ENCODE assay signal across 25 cellular contexts in the genomic region with DNA sequence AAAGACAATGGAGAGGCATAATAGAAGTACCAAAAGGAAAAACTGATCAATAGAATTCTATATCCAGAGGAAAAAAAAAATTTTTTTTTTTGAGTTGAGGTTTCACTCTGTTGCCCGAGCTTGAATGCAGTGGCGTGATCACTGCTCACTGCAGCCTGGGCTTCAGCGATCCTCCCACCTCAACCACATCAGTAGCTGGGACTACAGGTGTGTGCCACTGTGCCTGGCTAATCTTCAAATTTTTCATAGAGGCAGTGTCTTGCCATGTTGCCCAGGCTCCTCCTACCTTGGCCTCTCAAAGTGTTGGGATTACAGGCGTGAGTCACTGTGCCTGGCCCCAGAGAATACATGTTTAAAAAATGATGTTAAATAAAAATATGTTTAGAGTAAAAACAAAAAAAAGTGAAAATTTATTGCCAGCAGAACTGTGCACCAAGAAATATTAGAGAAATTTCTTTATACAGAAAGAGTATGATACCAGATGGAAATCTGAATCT.
"Had no signal": no experiment of that assay in that cellular context is flagged by ENCODE, and none has a peak within 500 bp of the region (broad histone marks: within the 10 kb centered on the region; RNA-seq: fewer than 3 reads in every experiment).

No MANE protein-coding gene starts in this region.

- H3K4me1 Mint-ChIP-seq: activated B cell treated with CpG ODN at 0.5 μM for 24 hours; activated CD4-positive, alpha-beta T cell treated with anti-CD3 and anti-CD28 coated beads for 36 hours; activated naive CD8-positive, alpha-beta T cell treated with anti-CD3 and anti-CD28 coated beads, Interleukin-2, amount 10 ng/mL, durations not matched to agents 7 days and 5 days; mesothelial cell of epicardium; natural killer cell; T-helper 17 cell had no signal

- H3K27me3 ChIP-seq: colonic mucosa, dorsolateral prefrontal cortex, esophagus squamous epithelium, sigmoid colon, testis, uterus had no signal

- H3K9me3 Mint-ChIP-seq: activated naive CD8-positive, alpha-beta T cell treated with anti-CD3 and anti-CD28 coated beads, Interleukin-2, amount 10 ng/mL, durations not matched to agents 7 days and 5 days; effector memory CD8-positive, alpha-beta T cell; mesothelial cell of epicardium had no signal

- H3K4me3 ChIP-seq: colonic mucosa, dorsolateral prefrontal cortex, esophagus squamous epithelium, sigmoid colon, testis, uterus had no signal

- H3K27ac ChIP-seq: colonic mucosa, dorsolateral prefrontal cortex, esophagus squamous epithelium, sigmoid colon, testis, uterus had no signal

- H3K4me3 Mint-ChIP-seq: activated B cell treated with CpG ODN at 0.5 μM for 24 hours; activated CD4-positive, alpha-beta T cell treated with anti-CD3 and anti-CD28 coated beads for 36 hours; activated naive CD8-positive, alpha-beta T cell treated with anti-CD3 and anti-CD28 coated beads, Interleukin-2, amount 10 ng/mL, durations not matched to agents 7 days and 5 days; effector memory CD8-positive, alpha-beta T cell; mesothelial cell of epicardium; natural killer cell; T-helper 17 cell had no signal

- H3K9me3 ChIP-seq: colonic mucosa, esophagus squamous epithelium, testis, uterus had no signal

- H3K36me3 ChIP-seq: colonic mucosa, esophagus squamous epithelium, sigmoid colon, uterus had no signal

- H3K36me3 Mint-ChIP-seq: activated naive CD8-positive, alpha-beta T cell treated with anti-CD3 and anti-CD28 coated beads, Interleukin-2, amount 10 ng/mL, durations not matched to agents 7 days and 5 days; mesothelial cell of epicardium; natural killer cell had no signal

- ATAC-seq: activated CD4-positive, alpha-beta T cell treated with anti-CD3 and anti-CD28 coated beads for 36 hours; effector memory CD8-positive, alpha-beta T cell; left lobe of liver; natural killer cell; T-helper 17 cell had no signal

- DNase-seq: activated B cell treated with CpG ODN at 0.5 μM for 24 hours; activated CD4-positive, alpha-beta T cell treated with anti-CD3 and anti-CD28 coated beads for 36 hours; activated CD4-positive, alpha-beta T cell treated with anti-CD3 and anti-CD28 coated beads, Interleukin-2, amount 50 U/mL, for 48 hours; activated CD8-positive, alpha-beta memory T cell treated with anti-CD3 and anti-CD28 coated beads, Interleukin-2, amount 50 U/mL, for 48 hours; activated naive CD4-positive, alpha-beta T cell treated with Interleukin-2 at 50 U/mL for 16 hours; activated naive CD8-positive, alpha-beta T cell treated with anti-CD3 and anti-CD28 coated beads, Interleukin-2, amount 10 ng/mL, durations not matched to agents 7 days and 5 days; activated T-cell treated with anti-CD3 and anti-CD28 coated beads, Interleukin-2, amount 50 U/mL, for 48 hours; central memory CD4-positive, alpha-beta T cell; colonic mucosa; dorsolateral prefrontal cortex; effector memory CD8-positive, alpha-beta T cell; esophagus squamous epithelium; foreskin melanocyte; natural killer cell; retina; sigmoid colon; stimulated activated CD4-positive, alpha-beta T cell treated with anti-CD3 and anti-CD28 coated beads, Interleukin-2, amount 100 ng/mL, for 48 hours; stimulated activated naive CD4-positive, alpha-beta T cell; T-helper 17 cell; testis; trophoblast cell; uterus had no signal

- H3K4me1 ChIP-seq: colonic mucosa, sigmoid colon, testis, uterus had no signal

- H3K27me3 Mint-ChIP-seq: activated CD4-positive, alpha-beta T cell treated with anti-CD3 and anti-CD28 coated beads for 36 hours; activated naive CD8-positive, alpha-beta T cell treated with anti-CD3 and anti-CD28 coated beads, Interleukin-2, amount 10 ng/mL, durations not matched to agents 7 days and 5 days; effector memory CD8-positive, alpha-beta T cell; progenitor cell of endocrine pancreas; T-helper 17 cell had no signal
